8 cellular contexts compared by ENCODE assay signal in genomic region chr13:48500652-48501197, GRCh38. TPM values are rescaled to one million over a fixed set of nuclear protein-coding genes. Genes with fewer than 3 reads are reported as not detected.
DNase-seq lines count a peak whose midpoint lies in the region; ATAC-seq and TF ChIP-seq lines count a peak whose summit lies in the region.

No MANE protein-coding gene starts in this region.

- H3K9me3 ChIP-seq in tibial artery, result no peaks in the 10 kb centered on the region

- DNase-seq in EH (ENCODE audit: low read depth) (peak; percentile 88), GM23338 (ENCODE audit: low spot score) (peak; percentile 19), RPMI7951 (ENCODE audit: low read depth) (peak; percentile 55), fibroblast of pulmonary artery (ENCODE audit: low read depth) (peak; percentile 91), stromal cell of bone marrow (ENCODE audit: low read depth) (peak; percentile 67), RPMI8226 (no peak), tibial artery (no peak)
- no peak for DNase-seq in stimulated activated naive CD8-positive, alpha-beta T cell treated with anti-CD3 and anti-CD28 coated beads, Interleukin-15, amount 100 ng/mL, for 72 hours

- no peaks in the 10 kb centered on the region for H3F3A ChIP-seq in GM23338 (replicated peaks; ENCODE audit: low read depth)

- H3K36me3 ChIP-seq in GM23338 (ENCODE audit: insufficient read depth) (0 out of 2 replicates have a peak, but pooled peaks cover 3% of the 10 kb centered on the region), tibial artery (peaks cover 0 to 16% (median 0%) of the 10 kb centered on the region in 3 donors)

- H3K36me3 Mint-ChIP-seq in GM23338 (ENCODE audit: low read depth), result no peaks in the 10 kb centered on the region

- no peak for TF ChIP-seq CTCF in GM23338 (conservative IDR thresholded peaks at IDR 0.05; ENCODE audit: low read depth in 2 of 2)
- no peak for TF ChIP-seq CTCF in fibroblast of pulmonary artery (IDR thresholded peaks at IDR 0.05; ENCODE audit: low read length, missing control alignments)
- no peak for TF ChIP-seq CTCF in tibial artery (IDR thresholded peaks at IDR 0.05)

- no peak for ATAC-seq in GM23338
- ATAC-seq in stimulated activated naive CD8-positive, alpha-beta T cell treated with anti-CD3 and anti-CD28 coated beads, Interleukin-15, amount 100 ng/mL, for 72 hours, result no peak

- H3K4me3 ChIP-seq in GM23338, result no peak overlapping the region
- H3K4me3 ChIP-seq in fibroblast of pulmonary artery (replicated peaks; ENCODE audit: low read depth, low read length), result no peak overlapping the region
- H3K4me3 ChIP-seq in tibial artery, result no peak overlapping the region

- no peak overlapping the region for H3K4me3 Mint-ChIP-seq in GM23338
- no peak overlapping the region for H3K4me3 Mint-ChIP-seq in stimulated activated naive CD8-positive, alpha-beta T cell treated with anti-CD3 and anti-CD28 coated beads, Interleukin-15, amount 100 ng/mL, for 72 hours

- no peaks in the 10 kb centered on the region for H4K20me1 ChIP-seq in GM23338 (replicated peaks; ENCODE audit: insufficient read depth)

- H3K4me2 ChIP-seq in GM23338, result no peak overlapping the region

- intact Hi-C loops in tibial artery (cut with DNase I; ENCODE audit: low total_unique reads), result no loop called here

- H3K9me3 Mint-ChIP-seq in GM23338, result no peaks in the 10 kb centered on the region
- no peaks in the 10 kb centered on the region for H3K9me3 Mint-ChIP-seq in stimulated activated naive CD8-positive, alpha-beta T cell treated with anti-CD3 and anti-CD28 coated beads, Interleukin-15, amount 100 ng/mL, for 72 hours

- H2AFZ ChIP-seq in GM23338, result no peak overlapping the region

- H3K9me2 ChIP-seq in GM23338 (ENCODE audit: insufficient read depth), result no peaks in the 10 kb centered on the region

- H3K4me1 ChIP-seq in GM23338 (ENCODE audit: insufficient read depth) (peaks cover 15% of the 10 kb centered on the region; the same call in 1 of the 2 replicates), tibial artery (peaks cover 0 to 9% (median 0%) of the 10 kb centered on the region in 4 donors)

- H3K27ac ChIP-seq in GM23338 (ENCODE audit: low read depth) (no peak overlapping the region), tibial artery (no peak overlapping the region)

- peaks cover 25% of the 10 kb centered on the region for H3K4me1 Mint-ChIP-seq in GM23338
- H3K4me1 Mint-ChIP-seq in stimulated activated naive CD8-positive, alpha-beta T cell treated with anti-CD3 and anti-CD28 coated beads, Interleukin-15, amount 100 ng/mL, for 72 hours, result peaks cover 43% of the 10 kb centered on the region

- H3K27me3 Mint-ChIP-seq in GM23338 (ENCODE audit: insufficient read depth, low read depth, poor library complexity), result no peaks in the 10 kb centered on the region
- H3K27me3 Mint-ChIP-seq in stimulated activated naive CD8-positive, alpha-beta T cell treated with anti-CD3 and anti-CD28 coated beads, Interleukin-15, amount 100 ng/mL, for 72 hours, result peaks cover under 1% of the 10 kb centered on the region

- H3K27me3 ChIP-seq in GM23338 (ENCODE audit: insufficient read depth) (no peaks in the 10 kb centered on the region), tibial artery (no peaks in the 10 kb centered on the region)

- H3K27ac Mint-ChIP-seq in GM23338, result peak overlapping the region; percentile 54; the same call in 1 of the 2 replicates
- H3K27ac Mint-ChIP-seq in stimulated activated naive CD8-positive, alpha-beta T cell treated with anti-CD3 and anti-CD28 coated beads, Interleukin-15, amount 100 ng/mL, for 72 hours, result no peak overlapping the region

- H3K79me2 ChIP-seq in GM23338 (replicated peaks; ENCODE audit: insufficient read depth), result no peaks in the 10 kb centered on the region

TF ChIP-seq in GM23338, 12 proteins besides CTCF, POLR2A, EP300 and RAD21:
- TF ChIP-seq, protein P1, sequence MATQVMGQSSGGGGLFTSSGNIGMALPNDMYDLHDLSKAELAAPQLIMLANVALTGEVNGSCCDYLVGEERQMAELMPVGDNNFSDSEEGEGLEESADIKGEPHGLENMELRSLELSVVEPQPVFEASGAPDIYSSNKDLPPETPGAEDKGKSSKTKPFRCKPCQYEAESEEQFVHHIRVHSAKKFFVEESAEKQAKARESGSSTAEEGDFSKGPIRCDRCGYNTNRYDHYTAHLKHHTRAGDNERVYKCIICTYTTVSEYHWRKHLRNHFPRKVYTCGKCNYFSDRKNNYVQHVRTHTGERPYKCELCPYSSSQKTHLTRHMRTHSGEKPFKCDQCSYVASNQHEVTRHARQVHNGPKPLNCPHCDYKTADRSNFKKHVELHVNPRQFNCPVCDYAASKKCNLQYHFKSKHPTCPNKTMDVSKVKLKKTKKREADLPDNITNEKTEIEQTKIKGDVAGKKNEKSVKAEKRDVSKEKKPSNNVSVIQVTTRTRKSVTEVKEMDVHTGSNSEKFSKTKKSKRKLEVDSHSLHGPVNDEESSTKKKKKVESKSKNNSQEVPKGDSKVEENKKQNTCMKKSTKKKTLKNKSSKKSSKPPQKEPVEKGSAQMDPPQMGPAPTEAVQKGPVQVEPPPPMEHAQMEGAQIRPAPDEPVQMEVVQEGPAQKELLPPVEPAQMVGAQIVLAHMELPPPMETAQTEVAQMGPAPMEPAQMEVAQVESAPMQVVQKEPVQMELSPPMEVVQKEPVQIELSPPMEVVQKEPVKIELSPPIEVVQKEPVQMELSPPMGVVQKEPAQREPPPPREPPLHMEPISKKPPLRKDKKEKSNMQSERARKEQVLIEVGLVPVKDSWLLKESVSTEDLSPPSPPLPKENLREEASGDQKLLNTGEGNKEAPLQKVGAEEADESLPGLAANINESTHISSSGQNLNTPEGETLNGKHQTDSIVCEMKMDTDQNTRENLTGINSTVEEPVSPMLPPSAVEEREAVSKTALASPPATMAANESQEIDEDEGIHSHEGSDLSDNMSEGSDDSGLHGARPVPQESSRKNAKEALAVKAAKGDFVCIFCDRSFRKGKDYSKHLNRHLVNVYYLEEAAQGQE (IDR thresholded peaks at IDR 0.05; ENCODE audit: unreplicated experiment), result no peak
- TF ChIP-seq CREB1 (CRISPR knock-in tag; IDR thresholded peaks at IDR 0.05; ENCODE audit: low read depth), result no peak
- TF ChIP-seq EZH2phosphoT487 (IDR thresholded peaks at IDR 0.05; ENCODE audit: unreplicated experiment), result no peak
- no peak for TF ChIP-seq STAT1 (IDR thresholded peaks at IDR 0.05; ENCODE audit: unreplicated experiment)
- no peak for TF ChIP-seq JUNB (IDR thresholded peaks at IDR 0.05; ENCODE audit: unreplicated experiment)

RNA-seq across cellular contexts. Expression of gene RCBTB2, which starts 32.2 kb away (rescaled TPM):
- total RNA-seq in GM23338 (2014; rRNA removed; shearing (Covaris generic)), result 15.3 and 20.8 TPM in 2 replicates
- 8.1 TPM in 2 replicates for polyA plus RNA-seq in GM23338 (2016; fragmentation: Nextera tagmentation; extraction: Ambion mirVana)
- total RNA-seq in RPMI7951 (2014; rRNA removed; shearing (Covaris generic)), result 9.3 and 10.3 TPM in 2 replicates

Comparison
In these comparisons a context has a peak if more than half of its experiments do, and no peak if none do; other contexts are left out.
1. DNase-seq: peak in EH (single experiment), GM23338 (single experiment), RPMI7951 (single experiment), fibroblast of pulmonary artery (single experiment) and stromal cell of bone marrow (single experiment); none in RPMI8226 (single experiment), stimulated activated naive CD8-positive, alpha-beta T cell treated with anti-CD3 and anti-CD28 coated beads, Interleukin-15, amount 100 ng/mL, for 72 hours (0 of 2) and tibial artery (0 of 2).